Comparison of ENCODE assay signal across 34 cellular contexts in genomic region chr18:78130232-78131195, GRCh38.
"Had no signal": no experiment of that assay in that cellular context is flagged by ENCODE, and none has a peak within 500 bp of the region (broad histone marks: within the 10 kb centered on the region; RNA-seq: fewer than 3 reads in every experiment).

No MANE protein-coding gene starts in this region.

- H3K4me3 Mint-ChIP-seq: activated CD4-positive, alpha-beta T cell treated with anti-CD3 and anti-CD28 coated beads for 36 hours; activated CD4-positive, alpha-beta T cell treated with anti-CD3 and anti-CD28 coated beads, Interleukin-2, amount 10 ng/mL, durations not matched to agents 7 days and 5 days; activated CD8-positive, alpha-beta T cell treated with anti-CD3 and anti-CD28 coated beads, Interleukin-2, amount 10 ng/mL, durations not matched to agents 7 days and 5 days; activated naive CD4-positive, alpha-beta T cell treated with anti-CD3 and anti-CD28 coated beads, Interleukin-2, amount 50 U/mL, for 24 hours; activated naive CD8-positive, alpha-beta T cell treated with anti-CD3 and anti-CD28 coated beads, Interleukin-2, amount 10 ng/mL, durations not matched to agents 7 days and 5 days; activated T-cell treated with anti-CD3 and anti-CD28 coated beads, Interleukin-2, amount 50 U/mL, for 24 hours; T-helper 1 cell treated with Interleukin-12 subunit alpha and Interleukin-12 subunit beta and Interleukin-4 antibody, amounts not matched to agents 30 μg/mL and 1 μg/mL, for 36 hours; T-helper 2 cell treated with Interferon-gamma antibody and Interleukin-4, amounts not matched to agents 5 μg/mL and 100 μg/mL, for 36 hours; WTC11 had no signal

- ATAC-seq: activated CD4-positive, alpha-beta T cell treated with anti-CD3 and anti-CD28 coated beads for 36 hours; activated CD4-positive, CD25-positive, alpha-beta regulatory T cell treated with anti-CD3 and anti-CD28 coated beads, Interleukin-2, amount 50 U/mL, for 24 hours; activated CD8-positive, alpha-beta T cell treated with anti-CD3 and anti-CD28 coated beads, Interleukin-2, amount 10 ng/mL, durations not matched to agents 7 days and 5 days; Panc1; WTC11 had no signal

- H3K27me3 Mint-ChIP-seq: activated CD4-positive, alpha-beta T cell treated with anti-CD3 and anti-CD28 coated beads for 36 hours; activated CD4-positive, alpha-beta T cell treated with anti-CD3 and anti-CD28 coated beads, Interleukin-2, amount 10 ng/mL, durations not matched to agents 7 days and 5 days; activated naive CD4-positive, alpha-beta T cell treated with anti-CD3 and anti-CD28 coated beads, Interleukin-2, amount 50 U/mL, for 24 hours; activated naive CD8-positive, alpha-beta T cell treated with anti-CD3 and anti-CD28 coated beads, Interleukin-2, amount 10 ng/mL, durations not matched to agents 7 days and 5 days had no signal

- DNase-seq: activated CD4-positive, alpha-beta T cell treated with anti-CD3 and anti-CD28 coated beads for 36 hours; activated CD4-positive, alpha-beta T cell treated with anti-CD3 and anti-CD28 coated beads, Interleukin-2, amount 10 ng/mL, durations not matched to agents 7 days and 5 days; activated CD4-positive, alpha-beta T cell treated with anti-CD3 and anti-CD28 coated beads, Interleukin-2, amount 50 U/mL, for 48 hours; activated CD8-positive, alpha-beta T cell treated with anti-CD3 and anti-CD28 coated beads, Interleukin-2, amount 10 ng/mL, durations not matched to agents 7 days and 5 days; activated gamma-delta T cell; activated naive CD4-positive, alpha-beta T cell treated with Interleukin-2 at 50 U/mL for 16 hours; activated naive CD8-positive, alpha-beta T cell treated with anti-CD3 and anti-CD28 coated beads, Interleukin-2, amount 10 ng/mL, durations not matched to agents 7 days and 5 days; activated T-cell treated with anti-CD3 and anti-CD28 coated beads, Interleukin-2, amount 50 U/mL, for 24 hours; amygdala; Kasumi-1; KG1; MG63; NCI-H1048; NCI-H1105 treated with DMSO at 0.1 percent for 48 hours; NCI-H1436; NCI-H1694; NCI-H1930; NCI-H2081 treated with DMSO at 0.1 percent for 48 hours; NCI-H226; NCI-H446 treated with DMSO at 0.1 percent for 48 hours; NCI-H524; NCI-H69; SHP77 treated with DMSO at 0.1 percent for 48 hours; SK-N-SH had no signal

- H3K4me3 ChIP-seq: ascending aorta, MG63, SJSA1 had no signal

- H3K9ac ChIP-seq: SK-N-SH had no signal

- H3K4me1 ChIP-seq: ascending aorta, SJSA1 had no signal

- FAIRE-seq: TTC549 had no signal

- H3K9me3 ChIP-seq: ascending aorta, MG63, SK-N-SH had no signal

- H3K27me3 ChIP-seq: ascending aorta, MG63, SJSA1 had no signal

- H3K27ac Mint-ChIP-seq: activated CD4-positive, alpha-beta T cell treated with anti-CD3 and anti-CD28 coated beads for 36 hours; activated CD4-positive, alpha-beta T cell treated with anti-CD3 and anti-CD28 coated beads, Interleukin-2, amount 10 ng/mL, durations not matched to agents 7 days and 5 days; activated CD8-positive, alpha-beta T cell treated with anti-CD3 and anti-CD28 coated beads, Interleukin-2, amount 10 ng/mL, durations not matched to agents 7 days and 5 days; activated naive CD4-positive, alpha-beta T cell treated with anti-CD3 and anti-CD28 coated beads, Interleukin-2, amount 50 U/mL, for 24 hours; activated naive CD8-positive, alpha-beta T cell treated with anti-CD3 and anti-CD28 coated beads, Interleukin-2, amount 10 ng/mL, durations not matched to agents 7 days and 5 days; activated T-cell treated with anti-CD3 and anti-CD28 coated beads, Interleukin-2, amount 50 U/mL, for 24 hours; activated T-helper 2 cell treated with anti-CD3 and anti-CD28 coated beads, Interferon-gamma antibody, Interleukin-2, Interleukin-4, amounts not matched to agents 10 μg/mL and 5 μg/mL and 100 μg/mL, durations not matched to agents 14 hours and 24 hours and 36 hours; T-helper 1 cell treated with Interleukin-12 subunit alpha and Interleukin-12 subunit beta and Interleukin-4 antibody, amounts not matched to agents 30 μg/mL and 1 μg/mL, for 36 hours; WTC11 had no signal

- H3K4me1 Mint-ChIP-seq: activated CD4-positive, alpha-beta T cell treated with anti-CD3 and anti-CD28 coated beads for 36 hours; activated CD4-positive, alpha-beta T cell treated with anti-CD3 and anti-CD28 coated beads, Interleukin-2, amount 10 ng/mL, durations not matched to agents 7 days and 5 days; activated naive CD4-positive, alpha-beta T cell treated with anti-CD3 and anti-CD28 coated beads, Interleukin-2, amount 50 U/mL, for 24 hours; activated naive CD8-positive, alpha-beta T cell treated with anti-CD3 and anti-CD28 coated beads, Interleukin-2, amount 10 ng/mL, durations not matched to agents 7 days and 5 days; WTC11 had no signal

- H3K27ac ChIP-seq: ascending aorta, SJSA1 had no signal

- H3K36me3 Mint-ChIP-seq: activated naive CD4-positive, alpha-beta T cell treated with anti-CD3 and anti-CD28 coated beads, Interleukin-2, amount 50 U/mL, for 24 hours had no signal

- H3K4me2 ChIP-seq: SK-N-SH had no signal

- H3K36me3 ChIP-seq: ascending aorta, MG63, SJSA1 had no signal
